ENCODE assay signal across 18 cellular contexts in genomic region chr2:48723125-48723524, GRCh38. TPM values are rescaled to one million over a fixed set of nuclear protein-coding genes. Genes with fewer than 3 reads are reported as not detected.
A peak's percentile ranks its signal among the peaks of the same experiment; 100 is the strongest.
DNase-seq lines count a peak whose midpoint lies in the region; ATAC-seq and TF ChIP-seq lines count a peak whose summit lies in the region.
"Had no signal": no experiment of that assay in that cellular context is flagged by ENCODE, and none has a peak within 500 bp of the region (broad histone marks: within the 10 kb centered on the region; RNA-seq: fewer than 3 reads in every experiment).

No MANE protein-coding gene starts in this region.

- TF ChIP-seq EP300 in suprapubic skin (IDR thresholded peaks at IDR 0.05): no peak

- no peak overlapping the region for H2BK15ac ChIP-seq in mesendoderm (replicated peaks; ENCODE audit: low read depth)

- no peak overlapping the region for H2BK120ac ChIP-seq in mesendoderm (ENCODE audit: low read depth, low read length)

- H3K4me3 ChIP-seq in epithelial cell of esophagus (ENCODE audit: low read length) (no peak overlapping the region), mesendoderm (ENCODE audit: low read length) (no peak overlapping the region), suprapubic skin (no peak overlapping the region)
- H3K4me3 ChIP-seq: skin epidermis had no signal

- no peak overlapping the region for H3K4ac ChIP-seq in mesendoderm (ENCODE audit: low read depth, low read length)

- H3K36me3 ChIP-seq in mesendoderm (ENCODE audit: control insufficient read depth, insufficient read depth, low read length) (no peaks in the 10 kb centered on the region), suprapubic skin (no peaks in the 10 kb centered on the region)
- H3K36me3 ChIP-seq: BE2C had no signal

- no peak overlapping the region for H2BK5ac ChIP-seq in mesendoderm (ENCODE audit: low read length)

- no peak overlapping the region for H3K4me2 ChIP-seq in mesendoderm (ENCODE audit: low read length)

- H3K56ac ChIP-seq in mesendoderm (ENCODE audit: low read length): no peak overlapping the region

- no peak for TF ChIP-seq POLR2A in suprapubic skin (IDR thresholded peaks at IDR 0.05)

- H4K8ac ChIP-seq in mesendoderm (ENCODE audit: low read depth, low read length): no peak overlapping the region

- H3K9me3 ChIP-seq in suprapubic skin: no peaks in the 10 kb centered on the region
- H3K9me3 ChIP-seq: BE2C had no signal

- no peak overlapping the region for H4K5ac ChIP-seq in mesendoderm (ENCODE audit: low read length)

- H2AK5ac ChIP-seq in mesendoderm (ENCODE audit: low read length): no peak overlapping the region

- peak; percentile 66 for DNase-seq in AG20443 (ENCODE audit: low spot score)
- DNase-seq in NCI-H226: peak; percentile 14
- DNase-seq in epithelial cell of esophagus (ENCODE audit: low read depth): peak; percentile 92
- peak; percentile 70 for DNase-seq in mesendoderm
- no peak for DNase-seq in suprapubic skin (ENCODE audit: low spot score in 2 of 2)
- DNase-seq: activated CD4-positive, CD25-positive, alpha-beta regulatory T cell treated with anti-CD3 and anti-CD28 coated beads, Interleukin-2, amount 50 U/mL, for 72 hours; BE2C; erythroblast; NCI-H2081 treated with DMSO at 0.1 percent for 48 hours; NCI-H82; occipital lobe; stimulated activated naive CD8-positive, alpha-beta T cell treated with anti-CD3 and anti-CD28 coated beads, Interleukin-15, amount 100 ng/mL, for 72 hours had no signal

- ATAC-seq in GM21737 (IDR thresholded peaks at IDR 0.05; ENCODE audit: unreplicated experiment): no peak
- no peak for ATAC-seq in GM18511 (IDR thresholded peaks at IDR 0.05; ENCODE audit: unreplicated experiment)
- no peak for ATAC-seq in GM21576 (IDR thresholded peaks at IDR 0.05; ENCODE audit: unreplicated experiment)
- ATAC-seq: stimulated activated naive CD8-positive, alpha-beta T cell treated with anti-CD3 and anti-CD28 coated beads, Interleukin-15, amount 100 ng/mL, for 72 hours had no signal

- no peaks in the 10 kb centered on the region for H3K79me2 ChIP-seq in mesendoderm (ENCODE audit: control insufficient read depth, insufficient read depth, low read length)

- H3K27me3 ChIP-seq in mesendoderm (ENCODE audit: insufficient read depth, low read length, poor library complexity) (no peaks in the 10 kb centered on the region), suprapubic skin (no peaks in the 10 kb centered on the region)
- H3K27me3 ChIP-seq: BE2C had no signal

- TF ChIP-seq CTCF in epithelial cell of esophagus (IDR thresholded peaks at IDR 0.05; ENCODE audit: insufficient read depth, low read depth, low read length, missing control alignments): no peak
- TF ChIP-seq CTCF in suprapubic skin (IDR thresholded peaks at IDR 0.05): no peak

- H3K27ac ChIP-seq in mesendoderm (ENCODE audit: low read depth, low read length) (no peak overlapping the region), suprapubic skin (no peak overlapping the region)

- H3K4me1 ChIP-seq in mesendoderm (ENCODE audit: control insufficient read depth, low read depth, low read length) (no peaks in the 10 kb centered on the region), suprapubic skin (no peaks in the 10 kb centered on the region)
- H3K4me1 ChIP-seq: BE2C had no signal

- H3K18ac ChIP-seq in mesendoderm (ENCODE audit: low read length): no peak overlapping the region

- no peak overlapping the region for H3K9ac ChIP-seq in mesendoderm (ENCODE audit: low read length)

- no peaks in the 10 kb centered on the region for H3K79me1 ChIP-seq in mesendoderm (ENCODE audit: low read length)

- no peak overlapping the region for H3K23ac ChIP-seq in mesendoderm (ENCODE audit: low read length)

RNA-seq across cellular contexts. Expression of gene LHCGR, which starts 32.4 kb away (rescaled TPM):
- 0.08 TPM for polyA plus RNA-seq in mesendoderm (2013, experiment 1 of 2)
- 0.13 TPM for polyA plus RNA-seq in mesendoderm (2013, experiment 2 of 2)
- not detected for total RNA-seq in suprapubic skin
- total RNA-seq: activated naive CD4-positive, alpha-beta T cell treated with anti-CD3 and anti-CD28 coated beads, Interleukin-2, amount 50 U/mL, for 72 hours; RPMI7951 had no signal

Comparison
In these comparisons a context has a peak if more than half of its experiments do, and no peak if none do; other contexts are left out.
1. DNase-seq: peak in AG20443 (single experiment), NCI-H226 (single experiment), epithelial cell of esophagus (single experiment) and mesendoderm (single experiment); none in suprapubic skin (0 of 2).